ENCODE assay signal across 9 cellular contexts in genomic region chr6:158290659-158291058, GRCh38. TPM values are rescaled to one million over a fixed set of nuclear protein-coding genes. Genes with fewer than 3 reads are reported as not detected.
DNase-seq lines count a peak whose midpoint lies in the region; ATAC-seq and TF ChIP-seq lines count a peak whose summit lies in the region.
"Had no signal": no experiment of that assay in that cellular context is flagged by ENCODE, and none has a peak within 500 bp of the region (broad histone marks: within the 10 kb centered on the region; RNA-seq: fewer than 3 reads in every experiment).

No MANE protein-coding gene starts in this region.

- H3K4ac ChIP-seq in neuronal stem cell (ENCODE audit: low read length): no peak overlapping the region

- H3K36me3 Mint-ChIP-seq in activated naive CD8-positive, alpha-beta T cell treated with anti-CD3 and anti-CD28 coated beads, Interleukin-2, amount 50 U/mL, for 24 hours (ENCODE audit: low read depth): peaks cover 9% of the 10 kb centered on the region

- H2AFZ ChIP-seq in neuronal stem cell (ENCODE audit: low read length): no peak overlapping the region
- H2AFZ ChIP-seq: parathyroid adenoma had no signal

- no peak overlapping the region for H3K23ac ChIP-seq in neuronal stem cell (ENCODE audit: low read depth, low read length, poor library complexity)

- no peak overlapping the region for H3K4me3 ChIP-seq in GM12864 (ENCODE audit: low read depth, low read length)
- no peak overlapping the region for H3K4me3 ChIP-seq in neuronal stem cell (ENCODE audit: low read length in 2 of 2)

- peaks cover 0 to 35% of the 10 kb centered on the region in 2 donors for H3K36me3 ChIP-seq in neuronal stem cell (replicated peaks in 1 of 2; ENCODE audit: control insufficient read depth in 2 of 2, insufficient read depth in 2 of 2, low read length in 2 of 2)

- peak overlapping the region; percentile 73 for H3K27ac Mint-ChIP-seq in activated naive CD8-positive, alpha-beta T cell treated with anti-CD3 and anti-CD28 coated beads, Interleukin-2, amount 50 U/mL, for 24 hours

- no peak for TF ChIP-seq CTCF in GM12864 (IDR thresholded peaks at IDR 0.05; ENCODE audit: low read depth, low read length, missing control alignments)

- H3K27me3 Mint-ChIP-seq in activated naive CD8-positive, alpha-beta T cell treated with anti-CD3 and anti-CD28 coated beads, Interleukin-2, amount 50 U/mL, for 24 hours: no peaks in the 10 kb centered on the region

- no peaks in the 10 kb centered on the region for H3K9me3 Mint-ChIP-seq in activated naive CD8-positive, alpha-beta T cell treated with anti-CD3 and anti-CD28 coated beads, Interleukin-2, amount 50 U/mL, for 24 hours

- peaks cover 2 to 14% of the 10 kb centered on the region in 2 donors for H3K9me3 ChIP-seq in neuronal stem cell (replicated peaks in 1 of 2; ENCODE audit: control insufficient read depth in 2 of 2, insufficient read depth in 1 of 2, low read depth in 1 of 2, low read length in 2 of 2)

- no CpG with 5 or more reads among the region's 3 CpGs for WGBS in neuronal stem cell (ENCODE audit: extremely low coverage in 2 of 2, insufficient read length in 2 of 2, insufficient replicate concordance in 1 of 2), 2 donors

- H3K4me1 ChIP-seq in neuronal stem cell (ENCODE audit: control insufficient read depth in 2 of 2, insufficient read depth in 1 of 2, low read depth in 1 of 2, low read length in 2 of 2): peaks cover under 1 to 4% of the 10 kb centered on the region in 2 donors

- no peak overlapping the region for H2BK120ac ChIP-seq in neuronal stem cell (ENCODE audit: low read depth, low read length)

- H2BK12ac ChIP-seq in neuronal stem cell (ENCODE audit: low read length): no peak overlapping the region

- peak; percentile 63 for DNase-seq in GM12864 (ENCODE audit: low read depth)
- DNase-seq in OCI-M1 (lab: John Stamatoyannopoulos, UW): peak; percentile 47
- peak; percentile 57 for DNase-seq in activated naive CD8-positive, alpha-beta T cell treated with anti-CD3 and anti-CD28 coated beads, Interleukin-2, amount 50 U/mL, for 24 hours
- DNase-seq in stimulated activated CD8-positive, alpha-beta memory T cell treated with anti-CD3 and anti-CD28 coated beads, Interleukin-7, amount 100 ng/mL, for 24 hours (ENCODE audit: low read depth): peak; percentile 13
- no peak for DNase-seq in neuronal stem cell (ENCODE audit: low spot score)
- DNase-seq in DMS 273 (lab: John Stamatoyannopoulos, UW; ENCODE audit: unreplicated experiment): no peak
- DNase-seq in DMS53 (lab: John Stamatoyannopoulos, UW): no peak

- H4K91ac ChIP-seq in neuronal stem cell (ENCODE audit: low read depth, low read length, poor library complexity): no peak overlapping the region

- H3K4me3 Mint-ChIP-seq in activated naive CD8-positive, alpha-beta T cell treated with anti-CD3 and anti-CD28 coated beads, Interleukin-2, amount 50 U/mL, for 24 hours: peak overlapping the region; percentile 68

- no peak overlapping the region for H3K4me2 ChIP-seq in neuronal stem cell (ENCODE audit: insufficient read depth, low read length, poor library complexity, severe bottlenecking)

- no peak overlapping the region for H3K14ac ChIP-seq in neuronal stem cell (ENCODE audit: low read length)

- no peaks in the 10 kb centered on the region for H3K27me3 ChIP-seq in neuronal stem cell (ENCODE audit: control insufficient read depth in 3 of 3, insufficient read depth in 3 of 3, low read depth in 1 of 3, low read length in 3 of 3)

- H3K18ac ChIP-seq in neuronal stem cell (ENCODE audit: low read length): no peak overlapping the region

- ATAC-seq in HG02610 (IDR thresholded peaks at IDR 0.05; ENCODE audit: unreplicated experiment): peak; percentile 93
- ATAC-seq in activated naive CD8-positive, alpha-beta T cell treated with anti-CD3 and anti-CD28 coated beads, Interleukin-2, amount 50 U/mL, for 24 hours: peak; percentile 100

- no peak overlapping the region for H3K27ac ChIP-seq in neuronal stem cell (replicated peaks; ENCODE audit: low read length)
- H3K27ac ChIP-seq: parathyroid adenoma had no signal

- no peaks in the 10 kb centered on the region for H3K79me1 ChIP-seq in neuronal stem cell (ENCODE audit: low read depth, low read length)

- H2AK5ac ChIP-seq in neuronal stem cell (ENCODE audit: low read depth, low read length): no peak overlapping the region

- H3K9ac ChIP-seq in neuronal stem cell (ENCODE audit: low read depth, low read length, poor library complexity): no peak overlapping the region
- H3K9ac ChIP-seq: parathyroid adenoma had no signal

- peaks cover 46% of the 10 kb centered on the region for H3K4me1 Mint-ChIP-seq in activated naive CD8-positive, alpha-beta T cell treated with anti-CD3 and anti-CD28 coated beads, Interleukin-2, amount 50 U/mL, for 24 hours

- H2BK5ac ChIP-seq in neuronal stem cell (ENCODE audit: low read length): no peak overlapping the region

- no peak overlapping the region for H2BK15ac ChIP-seq in neuronal stem cell (ENCODE audit: low read length)

- no peak overlapping the region for H4K8ac ChIP-seq in neuronal stem cell (ENCODE audit: low read depth, low read length)

RNA-seq across cellular contexts. Expression of gene TULP4, which starts 21.6 kb away (rescaled TPM):
- 14.3 TPM for polyA plus RNA-seq in neuronal stem cell (2013, experiment 1 of 2)
- polyA plus RNA-seq in neuronal stem cell (2013, experiment 2 of 2): 16.3 TPM

Comparison
In these comparisons a context has a peak if more than half of its experiments do, and no peak if none do; other contexts are left out.
1. DNase-seq: peak in GM12864 (single experiment), OCI-M1 (single experiment), activated naive CD8-positive, alpha-beta T cell treated with anti-CD3 and anti-CD28 coated beads, Interleukin-2, amount 50 U/mL, for 24 hours (single experiment) and stimulated activated CD8-positive, alpha-beta memory T cell treated with anti-CD3 and anti-CD28 coated beads, Interleukin-7, amount 100 ng/mL, for 24 hours (single experiment); none in neuronal stem cell (single experiment), DMS 273 (single experiment) and DMS53 (single experiment).